5 cellular contexts compared by ENCODE assay signal in the genomic region with DNA sequence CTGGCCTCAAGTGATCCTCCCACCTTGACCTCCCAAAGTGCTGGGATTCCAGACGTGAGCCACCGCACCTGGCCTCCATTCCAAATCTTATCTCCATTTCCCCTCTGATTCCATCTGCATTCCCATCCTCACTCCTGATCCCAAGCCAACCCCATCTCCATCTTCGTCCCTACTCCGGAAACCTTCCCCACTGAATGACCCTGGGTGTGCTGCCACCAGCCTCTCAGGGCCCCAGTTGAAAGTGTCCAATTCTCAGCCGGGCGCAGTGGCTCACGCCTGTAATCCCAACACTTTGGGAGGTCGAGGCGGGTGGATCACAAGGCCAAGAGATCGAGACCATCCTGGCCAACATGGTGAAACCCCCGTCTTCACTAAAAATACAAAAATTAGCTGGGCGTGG. TPM values are rescaled to one million over a fixed set of nuclear protein-coding genes. Genes with fewer than 3 reads are reported as not detected.
"Had no signal": no experiment of that assay in that cellular context is flagged by ENCODE, and none has a peak within 500 bp of the region (broad histone marks: within the 10 kb centered on the region; RNA-seq: fewer than 3 reads in every experiment).

No MANE protein-coding gene starts in this region.

RNA-seq across cellular contexts. Expression of gene C3, which starts 11.5 kb away (rescaled TPM):
- polyA plus RNA-seq: IgD-negative memory B cell had no signal

RNA-seq across cellular contexts. Expression of gene TNFSF14, which starts 39.0 kb away (rescaled TPM):
- total RNA-seq: GM23338, H1, H9, HT-29 had no signal
- polyA plus RNA-seq: GM23338 had no signal
